In genomic region chr1:37537378-37537777, GRCh38 we compare ENCODE assay signal across 11 cellular contexts. TPM values are rescaled to one million over a fixed set of nuclear protein-coding genes. Genes with fewer than 3 reads are reported as not detected.
DNase-seq lines count a peak whose midpoint lies in the region; ATAC-seq and TF ChIP-seq lines count a peak whose summit lies in the region.
"Had no signal": no experiment of that assay in that cellular context is flagged by ENCODE, and none has a peak within 500 bp of the region (broad histone marks: within the 10 kb centered on the region; RNA-seq: fewer than 3 reads in every experiment).

No MANE protein-coding gene starts in this region.

- no peak overlapping the region for H3K27ac ChIP-seq in fibroblast of lung (ENCODE audit: insufficient read depth, low read length)

- peak; percentile 14 to 20 for DNase-seq in activated T-cell treated with anti-CD3 and anti-CD28 coated beads, Interleukin-2, amount 50 U/mL, for 72 hours
- DNase-seq in activated T-cell treated with anti-CD3 and anti-CD28 coated beads, Interleukin-2, amount 50 U/mL, for 4 hours, result no peak
- DNase-seq in activated CD4-positive, alpha-beta memory T cell treated with anti-CD3 and anti-CD28 coated beads for 36 hours, result peak; percentile 29
- peak; percentile 40 to 60 for DNase-seq in fibroblast of lung (ENCODE audit: low read depth in 2 of 2)
- no peak for DNase-seq in stimulated activated naive CD8-positive, alpha-beta T cell treated with anti-CD3 and anti-CD28 coated beads, Interleukin-15, amount 100 ng/mL, for 72 hours
- DNase-seq in GM10248 (ENCODE audit: extremely low spot score), result no peak
- no peak for DNase-seq in T1000 (lab: John Stamatoyannopoulos, UW)
- DNase-seq: BE2C, head of caudate nucleus had no signal

- no peak overlapping the region for H2AFZ ChIP-seq in fibroblast of lung (ENCODE audit: low read length)

- CTCF ChIA-PET in activated CD4-positive, alpha-beta memory T cell treated with anti-CD3 and anti-CD28 coated beads for 36 hours (lab: Charles Lee), result interaction anchor here (1.1 kb wide), 1 partner anchor 23 kb away, joined by 3 read pairs; the partner anchor contains the start of gene MEAF6
- CTCF ChIA-PET in GM10248 (lab: Yijun Ruan, JAX), result interaction anchor here (1.2 to 1.3 kb wide), 2 partner anchors 12 to 23 kb away, joined by 3 to 4 read pairs; partner anchors contain the start of gene MEAF6

- no peaks in the 10 kb centered on the region for H4K20me1 ChIP-seq in fibroblast of lung (ENCODE audit: control insufficient read depth, extremely low read depth, insufficient read depth, low read length)

- H3K9ac ChIP-seq in fibroblast of lung (ENCODE audit: insufficient read depth, low read length), result no peak overlapping the region

- H3K36me3 Mint-ChIP-seq in activated T-cell treated with anti-CD3 and anti-CD28 coated beads, Interleukin-2, amount 50 U/mL, for 72 hours (ENCODE audit: insufficient read depth in 2 of 2), result peaks cover 10 to 35% of the 10 kb centered on the region in 2 donors
- peaks cover 35% of the 10 kb centered on the region for H3K36me3 Mint-ChIP-seq in activated T-cell treated with anti-CD3 and anti-CD28 coated beads, Interleukin-2, amount 50 U/mL, for 4 hours (ENCODE audit: insufficient read depth)
- H3K36me3 Mint-ChIP-seq in activated CD4-positive, alpha-beta memory T cell treated with anti-CD3 and anti-CD28 coated beads for 36 hours, result peaks cover 42% of the 10 kb centered on the region

- H3K9me3 ChIP-seq in fibroblast of lung (ENCODE audit: control insufficient read depth, insufficient read depth, low read depth, low read length), result no peaks in the 10 kb centered on the region
- H3K9me3 ChIP-seq: BE2C had no signal

- H3K36me3 ChIP-seq in fibroblast of lung (ENCODE audit: control insufficient read depth, insufficient read depth, low read length), result peaks cover 2% of the 10 kb centered on the region

- H3K4me1 ChIP-seq in fibroblast of lung (ENCODE audit: control insufficient read depth, extremely low read depth, insufficient read depth, low read length), result peaks cover 2% of the 10 kb centered on the region
- H3K4me1 ChIP-seq: BE2C had no signal

- no peak overlapping the region for H3K4me3 ChIP-seq in fibroblast of lung (replicated peaks in 1 of 4; ENCODE audit: control extremely low read depth in 1 of 4, insufficient read depth in 1 of 4, low read depth in 3 of 4, low read length in 4 of 4)

- peaks cover 24% of the 10 kb centered on the region for H3K4me1 Mint-ChIP-seq in activated T-cell treated with anti-CD3 and anti-CD28 coated beads, Interleukin-2, amount 50 U/mL, for 72 hours (ENCODE audit: low read depth)
- H3K4me1 Mint-ChIP-seq in activated T-cell treated with anti-CD3 and anti-CD28 coated beads, Interleukin-2, amount 50 U/mL, for 4 hours (ENCODE audit: low read depth), result peaks cover 10% of the 10 kb centered on the region
- H3K4me1 Mint-ChIP-seq in activated CD4-positive, alpha-beta memory T cell treated with anti-CD3 and anti-CD28 coated beads for 36 hours (ENCODE audit: low read depth), result peaks cover 20% of the 10 kb centered on the region
- peaks cover 27% of the 10 kb centered on the region for H3K4me1 Mint-ChIP-seq in stimulated activated naive CD8-positive, alpha-beta T cell treated with anti-CD3 and anti-CD28 coated beads, Interleukin-15, amount 100 ng/mL, for 72 hours

- intact Hi-C loops in activated CD4-positive, alpha-beta memory T cell treated with anti-CD3 and anti-CD28 coated beads for 36 hours (cut with micrococcal nuclease), result no loop called here

- H3K4me2 ChIP-seq in fibroblast of lung (ENCODE audit: extremely low read depth, insufficient read depth, low read length), result no peak overlapping the region

- H3K27me3 ChIP-seq in fibroblast of lung (ENCODE audit: control insufficient read depth, insufficient read depth, low read length), result no peaks in the 10 kb centered on the region
- H3K27me3 ChIP-seq: BE2C had no signal

- H3K27ac Mint-ChIP-seq in activated T-cell treated with anti-CD3 and anti-CD28 coated beads, Interleukin-2, amount 50 U/mL, for 72 hours, result peak overlapping the region; percentile 78
- peak overlapping the region; percentile 64 for H3K27ac Mint-ChIP-seq in activated CD4-positive, alpha-beta memory T cell treated with anti-CD3 and anti-CD28 coated beads for 36 hours
- peak overlapping the region in 1 of 2 donors; percentile 12 for H3K27ac Mint-ChIP-seq in stimulated activated naive CD8-positive, alpha-beta T cell treated with anti-CD3 and anti-CD28 coated beads, Interleukin-15, amount 100 ng/mL, for 72 hours

- peak; percentile 90 to 97 for ATAC-seq in activated T-cell treated with anti-CD3 and anti-CD28 coated beads, Interleukin-2, amount 50 U/mL, for 72 hours (replicated peaks in 1 of 2)
- no peak for ATAC-seq in activated T-cell treated with anti-CD3 and anti-CD28 coated beads, Interleukin-2, amount 50 U/mL, for 4 hours
- peak; percentile 94 for ATAC-seq in stimulated activated naive CD8-positive, alpha-beta T cell treated with anti-CD3 and anti-CD28 coated beads, Interleukin-15, amount 100 ng/mL, for 72 hours
- ATAC-seq in HG02970 (IDR thresholded peaks at IDR 0.05; ENCODE audit: low FRiP score, unreplicated experiment), result no peak
- ATAC-seq: sciatic nerve had no signal

- no peaks in the 10 kb centered on the region for H3K9me3 Mint-ChIP-seq in activated T-cell treated with anti-CD3 and anti-CD28 coated beads, Interleukin-2, amount 50 U/mL, for 72 hours
- H3K9me3 Mint-ChIP-seq in activated T-cell treated with anti-CD3 and anti-CD28 coated beads, Interleukin-2, amount 50 U/mL, for 4 hours, result no peaks in the 10 kb centered on the region
- H3K9me3 Mint-ChIP-seq in activated CD4-positive, alpha-beta memory T cell treated with anti-CD3 and anti-CD28 coated beads for 36 hours, result no peaks in the 10 kb centered on the region
- no peaks in the 10 kb centered on the region for H3K9me3 Mint-ChIP-seq in stimulated activated naive CD8-positive, alpha-beta T cell treated with anti-CD3 and anti-CD28 coated beads, Interleukin-15, amount 100 ng/mL, for 72 hours

- TF ChIP-seq CTCF in fibroblast of lung (conservative IDR thresholded peaks at IDR 0.05 in 1 of 2, IDR thresholded peaks at IDR 0.05 in 1 of 2; ENCODE audit: low read depth in 1 of 2, low read length in 2 of 2) (no peak), GM10248 (IDR thresholded peaks at IDR 0.05; ENCODE audit: control extremely low read depth, extremely low read depth, low read depth, missing control alignments) (no peak)

- H3K79me2 ChIP-seq in fibroblast of lung (ENCODE audit: control insufficient read depth, insufficient read depth, low read length), result no peaks in the 10 kb centered on the region

- H3K27me3 Mint-ChIP-seq in activated T-cell treated with anti-CD3 and anti-CD28 coated beads, Interleukin-2, amount 50 U/mL, for 72 hours (ENCODE audit: low read depth), result no peaks in the 10 kb centered on the region
- no peaks in the 10 kb centered on the region for H3K27me3 Mint-ChIP-seq in activated T-cell treated with anti-CD3 and anti-CD28 coated beads, Interleukin-2, amount 50 U/mL, for 4 hours (ENCODE audit: low read depth)
- no peaks in the 10 kb centered on the region for H3K27me3 Mint-ChIP-seq in activated CD4-positive, alpha-beta memory T cell treated with anti-CD3 and anti-CD28 coated beads for 36 hours
- H3K27me3 Mint-ChIP-seq in stimulated activated naive CD8-positive, alpha-beta T cell treated with anti-CD3 and anti-CD28 coated beads, Interleukin-15, amount 100 ng/mL, for 72 hours, result no peaks in the 10 kb centered on the region

- H3K4me3 Mint-ChIP-seq in activated T-cell treated with anti-CD3 and anti-CD28 coated beads, Interleukin-2, amount 50 U/mL, for 72 hours, result peak overlapping the region in 1 of 2 donors; percentile 27
- no peak overlapping the region for H3K4me3 Mint-ChIP-seq in activated T-cell treated with anti-CD3 and anti-CD28 coated beads, Interleukin-2, amount 50 U/mL, for 4 hours
- no peak overlapping the region for H3K4me3 Mint-ChIP-seq in activated CD4-positive, alpha-beta memory T cell treated with anti-CD3 and anti-CD28 coated beads for 36 hours
- no peak overlapping the region for H3K4me3 Mint-ChIP-seq in stimulated activated naive CD8-positive, alpha-beta T cell treated with anti-CD3 and anti-CD28 coated beads, Interleukin-15, amount 100 ng/mL, for 72 hours

- POLR2A ChIA-PET in activated CD4-positive, alpha-beta memory T cell treated with anti-CD3 and anti-CD28 coated beads for 36 hours (lab: Charles Lee), result interaction anchor here (0.6 to 1.1 kb wide), 2 partner anchors 38 to 59 kb away, joined by 3 to 4 read pairs; no protein-coding TSS in a partner anchor
- POLR2A ChIA-PET in GM10248 (lab: Yijun Ruan, JAX), result no interaction called here

RNA-seq across cellular contexts. Expression of gene SNIP1, which starts 16.7 kb away (rescaled TPM):
- 10 to 100 TPM; 26.5 to 29.1 TPM for total RNA-seq in activated T-cell treated with anti-CD3 and anti-CD28 coated beads, Interleukin-2, amount 50 U/mL, for 72 hours
- 10 to 100 TPM; 29.3 to 35.0 (median 30.4) TPM for total RNA-seq in activated T-cell treated with anti-CD3 and anti-CD28 coated beads, Interleukin-2, amount 50 U/mL, for 4 hours
- total RNA-seq in activated CD4-positive, alpha-beta memory T cell treated with anti-CD3 and anti-CD28 coated beads for 36 hours, result 10 to 100 TPM; 18.1 to 19.0 TPM
- total RNA-seq in fibroblast of lung, result 10.9 and 11.3 TPM in 2 replicates
- 8.0 and 8.2 TPM in 2 replicates for polyA plus RNA-seq in fibroblast of lung
- 7.1 and 9.5 TPM in 2 replicates for polyA plus RNA-seq in fibroblast of lung (2012)
- polyA minus RNA-seq in fibroblast of lung (ENCODE audit: low replicate concordance), result 3.5 and 4.5 TPM in 2 replicates

RNA-seq across cellular contexts. Expression of gene DNALI1, which starts 19.4 kb away (rescaled TPM):
- under 1 TPM; 0.41 to 0.81 TPM for total RNA-seq in activated T-cell treated with anti-CD3 and anti-CD28 coated beads, Interleukin-2, amount 50 U/mL, for 72 hours
- not detected for total RNA-seq in activated T-cell treated with anti-CD3 and anti-CD28 coated beads, Interleukin-2, amount 50 U/mL, for 4 hours
- under 1 TPM in 1 of 2 experiments, not detected in 1; 0.29 TPM for total RNA-seq in activated CD4-positive, alpha-beta memory T cell treated with anti-CD3 and anti-CD28 coated beads for 36 hours
- 3.6 and 5.0 TPM in 2 replicates for total RNA-seq in fibroblast of lung
- 8.3 and 13.4 TPM in 2 replicates for polyA plus RNA-seq in fibroblast of lung
- 20.5 and 23.2 TPM in 2 replicates for polyA plus RNA-seq in fibroblast of lung (2012)
- 5.5 and 18.9 TPM in 2 replicates for polyA minus RNA-seq in fibroblast of lung (ENCODE audit: low replicate concordance)

RNA-seq across cellular contexts. Expression of gene MEAF6, which starts 22.8 kb away (rescaled TPM):
- total RNA-seq in activated T-cell treated with anti-CD3 and anti-CD28 coated beads, Interleukin-2, amount 50 U/mL, for 72 hours, result 100 to 1,000 TPM; 105 to 108 TPM
- total RNA-seq in activated T-cell treated with anti-CD3 and anti-CD28 coated beads, Interleukin-2, amount 50 U/mL, for 4 hours, result 100 to 1,000 TPM in 1 of 3 donors, 10 to 100 TPM in 2; 87.2 to 104 (median 95.6) TPM
- total RNA-seq in activated CD4-positive, alpha-beta memory T cell treated with anti-CD3 and anti-CD28 coated beads for 36 hours, result 10 to 100 TPM; 89.6 to 89.7 TPM
- 47.5 and 56.0 TPM in 2 replicates for total RNA-seq in fibroblast of lung
- 49.4 and 76.4 TPM in 2 replicates for polyA plus RNA-seq in fibroblast of lung
- 41.8 and 54.4 TPM in 2 replicates for polyA plus RNA-seq in fibroblast of lung (2012)
- 7.5 and 8.1 TPM in 2 replicates for polyA minus RNA-seq in fibroblast of lung (ENCODE audit: low replicate concordance)

RNA-seq across cellular contexts. Expression of gene GNL2, which starts 58.4 kb away (rescaled TPM):
- total RNA-seq in activated T-cell treated with anti-CD3 and anti-CD28 coated beads, Interleukin-2, amount 50 U/mL, for 72 hours, result 10 to 100 TPM; 47.3 to 52.9 TPM
- total RNA-seq in activated T-cell treated with anti-CD3 and anti-CD28 coated beads, Interleukin-2, amount 50 U/mL, for 4 hours, result 100 to 1,000 TPM; 131 to 144 (median 137) TPM
- total RNA-seq in activated CD4-positive, alpha-beta memory T cell treated with anti-CD3 and anti-CD28 coated beads for 36 hours, result 10 to 100 TPM; 70.7 to 71.2 TPM
- total RNA-seq in fibroblast of lung, result 56.0 and 73.3 TPM in 2 replicates
- 50.0 and 58.7 TPM in 2 replicates for polyA plus RNA-seq in fibroblast of lung
- polyA plus RNA-seq in fibroblast of lung (2012), result 79.3 and 101 TPM in 2 replicates
- polyA minus RNA-seq in fibroblast of lung (ENCODE audit: low replicate concordance), result 11.9 and 22.6 TPM in 2 replicates

Comparison
In these comparisons a context has a peak if more than half of its experiments do, and no peak if none do; other contexts are left out.
1. ATAC-seq: peak in activated T-cell treated with anti-CD3 and anti-CD28 coated beads, Interleukin-2, amount 50 U/mL, for 72 hours (2 of 2) and stimulated activated naive CD8-positive, alpha-beta T cell treated with anti-CD3 and anti-CD28 coated beads, Interleukin-15, amount 100 ng/mL, for 72 hours (single experiment); none in activated T-cell treated with anti-CD3 and anti-CD28 coated beads, Interleukin-2, amount 50 U/mL, for 4 hours (0 of 2) and HG02970 (single experiment).
2. DNase-seq: peak in activated T-cell treated with anti-CD3 and anti-CD28 coated beads, Interleukin-2, amount 50 U/mL, for 72 hours (2 of 2), activated CD4-positive, alpha-beta memory T cell treated with anti-CD3 and anti-CD28 coated beads for 36 hours (single experiment) and fibroblast of lung (2 of 2); none in activated T-cell treated with anti-CD3 and anti-CD28 coated beads, Interleukin-2, amount 50 U/mL, for 4 hours (single experiment), stimulated activated naive CD8-positive, alpha-beta T cell treated with anti-CD3 and anti-CD28 coated beads, Interleukin-15, amount 100 ng/mL, for 72 hours (0 of 2), GM10248 (single experiment) and T1000 (single experiment).